8 cellular contexts compared by ENCODE assay signal in the genomic region with DNA sequence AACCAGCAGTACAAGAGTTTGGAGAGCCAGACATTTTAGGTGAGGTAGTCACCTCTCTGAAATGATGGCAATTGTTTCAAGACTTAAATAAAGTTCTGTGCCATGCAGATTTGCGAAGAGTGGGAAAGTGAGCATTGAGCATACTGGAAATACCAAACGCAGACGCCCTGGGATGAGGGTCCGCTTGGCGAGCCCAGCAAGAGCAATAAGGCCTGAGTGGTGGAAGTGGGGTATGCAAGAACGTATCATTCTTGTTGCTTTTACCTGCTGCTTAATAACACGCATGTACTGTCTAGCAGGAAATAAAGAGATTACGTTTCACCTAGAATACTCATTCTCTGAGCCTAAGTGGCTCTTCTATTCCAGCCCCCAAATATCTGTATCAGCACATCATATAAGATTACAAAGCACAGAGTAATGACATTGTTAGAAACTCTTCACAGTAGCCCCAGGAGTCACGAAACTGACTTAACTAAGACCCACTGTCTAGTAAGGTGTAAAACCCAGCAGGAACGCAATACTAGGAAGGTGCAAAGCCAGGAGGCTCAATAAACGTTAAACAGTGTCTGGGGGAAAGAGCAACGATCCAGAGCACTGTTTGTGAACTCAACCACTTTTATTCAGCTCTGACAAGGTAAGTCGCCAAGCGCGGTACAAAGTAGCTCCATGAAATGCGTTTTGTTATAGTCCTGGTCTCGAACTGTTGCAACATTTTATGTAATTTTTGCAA. TPM values are rescaled to one million over a fixed set of nuclear protein-coding genes. Genes with fewer than 3 reads are reported as not detected.
DNase-seq lines count a peak whose midpoint lies in the region; ATAC-seq and TF ChIP-seq lines count a peak whose summit lies in the region.

No MANE protein-coding gene starts in this region.

- H3K4me1 ChIP-seq in KMS-11 (ENCODE audit: low read depth, poor library complexity, severe bottlenecking): no peaks in the 10 kb centered on the region
- peaks cover 5% of the 10 kb centered on the region; the same call in 1 of the 2 replicates for H3K4me1 ChIP-seq in iPS-20b (ENCODE audit: insufficient read depth, low read length)

- H3K4me3 Mint-ChIP-seq in CD14-positive monocyte: peak overlapping the region; percentile 91 to 94
- H3K4me3 Mint-ChIP-seq in activated naive CD8-positive, alpha-beta T cell treated with anti-CD3 and anti-CD28 coated beads for 36 hours: peak overlapping the region; percentile 89

- no peak for DNase-seq in CD14-positive monocyte (ENCODE audit: low spot score)
- DNase-seq in activated naive CD8-positive, alpha-beta T cell treated with anti-CD3 and anti-CD28 coated beads for 36 hours: no peak
- peak; percentile 15 for DNase-seq in stimulated activated naive CD8-positive, alpha-beta T cell treated with anti-CD3 and anti-CD28 coated beads, Interleukin-15, Interleukin-2, amounts not matched to agents 100 U/mL and 50 U/mL, for 24 hours

- ATAC-seq in stimulated activated naive CD8-positive, alpha-beta T cell treated with anti-CD3 and anti-CD28 coated beads, Interleukin-15, Interleukin-2, amounts not matched to agents 100 U/mL and 50 U/mL, for 24 hours: no peak
- no peak for ATAC-seq in HG02840 (IDR thresholded peaks at IDR 0.05; ENCODE audit: low FRiP score, unreplicated experiment)
- ATAC-seq in HG02642 (IDR thresholded peaks at IDR 0.05; ENCODE audit: poor library complexity, unreplicated experiment): no peak
- no peak for ATAC-seq in GM18517 (IDR thresholded peaks at IDR 0.05; ENCODE audit: unreplicated experiment)

- H3K9me3 Mint-ChIP-seq in CD14-positive monocyte: peaks cover 0 to 6% (median 3%) of the 10 kb centered on the region in 7 donors
- no peaks in the 10 kb centered on the region for H3K9me3 Mint-ChIP-seq in activated naive CD8-positive, alpha-beta T cell treated with anti-CD3 and anti-CD28 coated beads for 36 hours

- H3K4me3 ChIP-seq in KMS-11 (IDR thresholded peaks at IDR 0.05; ENCODE audit: insufficient read depth, low read depth, low read length) (no peak overlapping the region), iPS-20b (ENCODE audit: low read length) (peak overlapping the region; percentile 85)

- TF ChIP-seq CTCF in CD14-positive monocyte (IDR thresholded peaks at IDR 0.05) (no peak), KMS-11 (conservative IDR thresholded peaks at IDR 0.05; ENCODE audit: low read depth, low read length) (no peak)

- intact Hi-C loops in CD14-positive monocyte (cut with micrococcal nuclease): loop anchor here (5.0 to 10.0 kb wide), 2 partner anchors 46 to 207 kb away; no protein-coding TSS in a partner anchor

- H3K4me2 ChIP-seq in KMS-11: peak overlapping the region; percentile 47; the same call in 1 of the 2 replicates

- H3K9ac ChIP-seq in KMS-11: peak overlapping the region; percentile 66; the same call in 1 of the 2 replicates
- peak overlapping the region; percentile 92; the same call in 1 of the 2 replicates for H3K9ac ChIP-seq in iPS-20b (ENCODE audit: low read depth, low read length)

- peak overlapping the region; percentile 95 to 99 (median 97) for H3K27ac Mint-ChIP-seq in CD14-positive monocyte
- peak overlapping the region; percentile 96 for H3K27ac Mint-ChIP-seq in activated naive CD8-positive, alpha-beta T cell treated with anti-CD3 and anti-CD28 coated beads for 36 hours

- no peaks in the 10 kb centered on the region for H3K27me3 Mint-ChIP-seq in CD14-positive monocyte (ENCODE audit: low read depth in 3 of 3)
- H3K27me3 Mint-ChIP-seq in activated naive CD8-positive, alpha-beta T cell treated with anti-CD3 and anti-CD28 coated beads for 36 hours: no peaks in the 10 kb centered on the region

- H3K4me1 Mint-ChIP-seq in CD14-positive monocyte: peaks cover 70% of the 10 kb centered on the region
- H3K4me1 Mint-ChIP-seq in activated naive CD8-positive, alpha-beta T cell treated with anti-CD3 and anti-CD28 coated beads for 36 hours: peaks cover 22% of the 10 kb centered on the region

- no peak overlapping the region for H3K27ac ChIP-seq in KMS-11
- H3K27ac ChIP-seq in iPS-20b (ENCODE audit: low read length): no peak overlapping the region

- no peaks in the 10 kb centered on the region for H4K20me1 ChIP-seq in KMS-11 (ENCODE audit: insufficient read depth)

- H3K27me3 ChIP-seq in KMS-11 (ENCODE audit: insufficient read depth, low read depth): no peaks in the 10 kb centered on the region
- no peaks in the 10 kb centered on the region for H3K27me3 ChIP-seq in iPS-20b (ENCODE audit: insufficient read depth, low read length)

- no peaks in the 10 kb centered on the region for H3K79me2 ChIP-seq in KMS-11 (ENCODE audit: insufficient read depth, low read depth)

- peak overlapping the region; percentile 89 for H2AFZ ChIP-seq in KMS-11 (ENCODE audit: low read depth)

- no peaks in the 10 kb centered on the region for H3K9me3 ChIP-seq in iPS-20b (ENCODE audit: insufficient read depth, low read depth, low read length)

- H3K36me3 Mint-ChIP-seq in CD14-positive monocyte: peaks cover 20 to 23% of the 10 kb centered on the region in 2 donors
- no peaks in the 10 kb centered on the region for H3K36me3 Mint-ChIP-seq in activated naive CD8-positive, alpha-beta T cell treated with anti-CD3 and anti-CD28 coated beads for 36 hours

- H3K36me3 ChIP-seq in KMS-11 (ENCODE audit: insufficient read depth) (no peaks in the 10 kb centered on the region), iPS-20b (ENCODE audit: insufficient read depth, low read depth, low read length) (no peaks in the 10 kb centered on the region)

RNA-seq across cellular contexts. Expression of a gene that starts 1.3 kb away (rescaled TPM):
- polyA plus RNA-seq in CD14-positive monocyte: 100 to 1,000 TPM in 1 of 2 donors, 10 to 100 TPM in 1; 64.4 to 100 TPM
- total RNA-seq in activated naive CD8-positive, alpha-beta T cell treated with anti-CD3 and anti-CD28 coated beads for 36 hours: 1 to 10 TPM; 1.9 to 2.4 TPM
